ENCODE assay signal across 27 cellular contexts in the genomic region with DNA sequence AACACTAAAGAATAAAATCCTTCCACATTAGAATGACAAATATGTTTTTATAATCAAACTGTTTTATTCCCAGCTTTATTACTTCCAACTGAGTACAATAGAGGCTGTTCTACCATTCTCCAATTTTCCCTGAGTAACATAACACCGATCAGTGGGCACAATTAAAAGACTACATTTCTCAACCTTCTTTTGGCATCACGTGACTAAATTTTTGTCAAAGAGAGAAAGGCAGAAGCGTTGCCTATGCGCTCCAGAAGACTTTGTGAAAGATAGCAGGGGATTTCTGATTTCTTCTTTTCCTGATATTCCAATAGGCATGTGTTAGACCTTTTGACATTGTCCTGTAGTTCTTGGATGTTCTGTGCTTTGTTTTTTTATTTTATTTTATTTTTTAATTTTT.
"Had no signal": no experiment of that assay in that cellular context is flagged by ENCODE, and none has a peak within 500 bp of the region (broad histone marks: within the 10 kb centered on the region; RNA-seq: fewer than 3 reads in every experiment).

No MANE protein-coding gene starts in this region.

- ATAC-seq: stimulated activated effector memory CD8-positive, alpha-beta T cell treated with anti-CD3 and anti-CD28 coated beads, Interleukin-12 subunit alpha, Interleukin-12 subunit beta, amount 100 ng/mL, for 72 hours; stimulated activated memory B cell treated with anti-CD40 and anti-IgM and Interleukin-4, amounts not matched to agents 10 μg/mL and 1 μg/mL and 100 μg/mL, for 72 hours; stimulated activated naive B cell treated with anti-CD40 and anti-IgM and Interleukin-4, amounts not matched to agents 10 μg/mL and 1 μg/mL and 100 μg/mL, for 72 hours; stimulated activated naive CD8-positive, alpha-beta T cell treated with anti-CD3 and anti-CD28 coated beads, Interleukin-15, amount 100 ng/mL, for 72 hours; stimulated activated naive CD8-positive, alpha-beta T cell treated with anti-CD3 and anti-CD28 coated beads, Interleukin-15, Interleukin-2, amounts not matched to agents 100 U/mL and 50 U/mL, for 24 hours; upper lobe of right lung had no signal

- FAIRE-seq: urothelium cell line had no signal

- H3K9me3 ChIP-seq: suprapubic skin, testis, thoracic aorta, thyroid gland, tibial artery, upper lobe of left lung, vagina had no signal

- DNase-seq: stimulated activated CD4-positive, alpha-beta T cell treated with anti-CD3 and anti-CD28 coated beads, Interleukin-2, amount 100 ng/mL, for 48 hours; stimulated activated CD4-positive, alpha-beta T cell treated with anti-CD3 and anti-CD28 coated beads, Interleukin-4, amount 100 ng/mL, for 1 hour; stimulated activated CD4-positive, alpha-beta T cell treated with anti-CD3 and anti-CD28 coated beads, Interleukin-4, amount 100 ng/mL, for 24 hours; stimulated activated CD4-positive, alpha-beta T cell treated with anti-CD3 and anti-CD28 coated beads, Interleukin-4, amount 100 ng/mL, for 4 hours; stimulated activated CD8-positive, alpha-beta memory T cell treated with anti-CD3 and anti-CD28 coated beads, Interleukin-4, amount 100 ng/mL, for 48 hours; stimulated activated naive B cell treated with anti-CD40 and anti-IgM and Interleukin-4, amounts not matched to agents 10 μg/mL and 1 μg/mL and 100 μg/mL, for 72 hours; stimulated activated naive CD4-positive, alpha-beta T cell; stimulated activated naive CD4-positive, alpha-beta T cell treated with Interleukin-2 at 50 U/mL for 16 hours; stimulated activated naive CD8-positive, alpha-beta T cell treated with anti-CD3 and anti-CD28 coated beads, Interleukin-15, amount 100 ng/mL, for 72 hours; stimulated activated naive CD8-positive, alpha-beta T cell treated with anti-CD3 and anti-CD28 coated beads, Interleukin-15, Interleukin-2, amounts not matched to agents 100 U/mL and 50 U/mL, for 24 hours; stomach; substantia nigra; testis; thyroid gland; tibial artery; transverse colon; trophoblast cell; upper lobe of left lung; upper lobe of right lung; uterus had no signal

- H3K4me1 ChIP-seq: stomach, suprapubic skin, testis, thyroid gland, tibial artery, tibial nerve, transverse colon, upper lobe of left lung, upper lobe of right lung, uterus, vagina had no signal

- H3K4me3 ChIP-seq: stomach, suprapubic skin, testis, thoracic aorta, thyroid gland, tibial artery, tibial nerve, transverse colon, upper lobe of left lung, upper lobe of right lung, uterus, vagina had no signal

- H3K27ac ChIP-seq: stomach, suprapubic skin, testis, thoracic aorta, thyroid gland, tibial artery, tibial nerve, transverse colon, upper lobe of left lung, upper lobe of right lung, uterus, vagina had no signal

- H3K27me3 ChIP-seq: stomach, suprapubic skin, testis, thyroid gland, tibial artery, tibial nerve, transverse colon, upper lobe of left lung, upper lobe of right lung, uterus, vagina had no signal

- H3K36me3 ChIP-seq: stomach, suprapubic skin, thoracic aorta, thyroid gland, tibial artery, tibial nerve, transverse colon, upper lobe of left lung, upper lobe of right lung, uterus, vagina had no signal
